ENCODE assay signal across 5 cellular contexts in genomic region chr11:82041764-82042163, GRCh38.
"Had no signal": no experiment of that assay in that cellular context is flagged by ENCODE, and none has a peak within 500 bp of the region (broad histone marks: within the 10 kb centered on the region; RNA-seq: fewer than 3 reads in every experiment).

No MANE protein-coding gene starts in this region.

- H3K4me3 ChIP-seq: GM23338, K562 had no signal

- H3K4me3 Mint-ChIP-seq: GM23338, H9 had no signal

- DNase-seq: H9, HCEC 1CT, IMR-90 had no signal

- H3K4me1 Mint-ChIP-seq: GM23338, H9 had no signal

- ATAC-seq: GM23338, K562 had no signal

- H3K27ac Mint-ChIP-seq: GM23338, H9 had no signal
